12 cellular contexts compared by ENCODE assay signal in genomic region chr22:40524392-40525249, GRCh38.
DNase-seq lines count a peak whose midpoint lies in the region; ATAC-seq and TF ChIP-seq lines count a peak whose summit lies in the region.
"Had no signal": no experiment of that assay in that cellular context is flagged by ENCODE, and none has a peak within 500 bp of the region (broad histone marks: within the 10 kb centered on the region; RNA-seq: fewer than 3 reads in every experiment).

No MANE protein-coding gene starts in this region.

- peak; percentile 50 for TF ChIP-seq CTCF in VCaP (conservative IDR thresholded peaks at IDR 0.05)
- peak; percentile 41 for TF ChIP-seq CTCF in foreskin fibroblast (IDR thresholded peaks at IDR 0.05; ENCODE audit: low read depth, low read length)

- peak overlapping the region; percentile 34 for H3K27ac ChIP-seq in VCaP
- H3K27ac ChIP-seq: ovary, SK-N-MC had no signal

- ATAC-seq in GM19397 (IDR thresholded peaks at IDR 0.05; ENCODE audit: unreplicated experiment) = no peak
- no peak for ATAC-seq in GM18502 (IDR thresholded peaks at IDR 0.05; ENCODE audit: poor library complexity, unreplicated experiment)

- DNase-seq in AML-193 (lab: John Stamatoyannopoulos, UW) (peak; percentile 49 to 51), HCEC 1CT (peak; percentile 51), foreskin fibroblast (peak in 1 of 2 donors; percentile 47), HK-2 (ENCODE audit: unreplicated experiment) (no peak), NCI-H2029 (lab: John Stamatoyannopoulos, UW) (no peak)
- DNase-seq: cerebellar nuclear complex, NCI-H1417 treated with DMSO at 0.1 percent for 48 hours had no signal

- H3K4me3 ChIP-seq in foreskin fibroblast (ENCODE audit: low read depth in 1 of 2, low read length in 2 of 2) = no peak overlapping the region
- H3K4me3 ChIP-seq: ovary, SK-N-MC had no signal

Comparison
In these comparisons a context has a peak if more than half of its experiments do, and no peak if none do; other contexts are left out.
1. DNase-seq: peak in AML-193 (2 of 2) and HCEC 1CT (single experiment); none in HK-2 (single experiment) and NCI-H2029 (single experiment).